Comparison of ENCODE assay signal across 24 cellular contexts in genomic region chrX:9668537-9668936, GRCh38.
DNase-seq lines count a peak whose midpoint lies in the region; ATAC-seq and TF ChIP-seq lines count a peak whose summit lies in the region.
"Had no signal": no experiment of that assay in that cellular context is flagged by ENCODE, and none has a peak within 500 bp of the region (broad histone marks: within the 10 kb centered on the region; RNA-seq: fewer than 3 reads in every experiment).

No MANE protein-coding gene starts in this region.

- DNase-seq in EL (peak; percentile 49), OCI-LY7 (ENCODE audit: low spot score) (no peak), choroid plexus epithelial cell (ENCODE audit: low read depth) (peak; percentile 83), osteocyte (ENCODE audit: extremely low spot score, unreplicated experiment) (no peak), foreskin melanocyte (no peak), GM10266 (ENCODE audit: extremely low spot score) (no peak)
- DNase-seq in activated naive CD4-positive, alpha-beta T cell (lab: John Stamatoyannopoulos, UW): no peak
- DNase-seq: activated CD4-positive, alpha-beta T cell treated with anti-CD3 and anti-CD28 coated beads for 36 hours; adrenal gland; central memory CD4-positive, alpha-beta T cell; gastrocnemius medialis; hypothalamus; islet precursor cell; mucosa of descending colon; NCI-H1694 treated with DMSO at 0.1 percent for 48 hours; NCI-H524 treated with DMSO at 0.1 percent for 48 hours; RPMI8226; stomach; T-helper 2 cell; tibial artery had no signal

- H3K4me2 ChIP-seq in OCI-LY7 (ENCODE audit: low read length): 0 out of 2 replicates have a peak overlapping the region, but pooled peaks have one; percentile 16
- H3K4me2 ChIP-seq: GM23338 had no signal

- H3K9me3 ChIP-seq in OCI-LY7 (ENCODE audit: low read length): no peaks in the 10 kb centered on the region
- H3K9me3 ChIP-seq: adrenal gland, gastrocnemius medialis, mucosa of descending colon, stomach, tibial artery had no signal

- CTCF ChIA-PET in OCI-LY7 (lab: Charles Lee; ENCODE audit: unreplicated experiment): no interaction called here

- no peak overlapping the region for H3K4me3 ChIP-seq in OCI-LY7 (ENCODE audit: low read depth, low read length, poor library complexity, severe bottlenecking)
- no peak overlapping the region for H3K4me3 ChIP-seq in choroid plexus epithelial cell (ENCODE audit: low read depth, low read length)
- H3K4me3 ChIP-seq: adrenal gland, gastrocnemius medialis, GM23338, mucosa of descending colon, stomach, tibial artery had no signal

- intact Hi-C loops in OCI-LY7 (cut with micrococcal nuclease; ENCODE audit: unreplicated experiment): no loop called here

- H3K36me3 ChIP-seq in OCI-LY7 (ENCODE audit: insufficient read depth, low read length): no peaks in the 10 kb centered on the region
- H3K36me3 ChIP-seq: adrenal gland, gastrocnemius medialis, stomach, tibial artery had no signal

- H3K4me3 Mint-ChIP-seq in osteocyte (ENCODE audit: unreplicated experiment): no peak overlapping the region
- H3K4me3 Mint-ChIP-seq: activated CD4-positive, alpha-beta T cell treated with anti-CD3 and anti-CD28 coated beads for 36 hours; GM23338 had no signal

- H3K27ac Mint-ChIP-seq in osteocyte (ENCODE audit: unreplicated experiment): peak overlapping the region; percentile 69
- H3K27ac Mint-ChIP-seq: activated CD4-positive, alpha-beta T cell treated with anti-CD3 and anti-CD28 coated beads for 36 hours; GM23338 had no signal

- H3K79me2 ChIP-seq in OCI-LY7 (ENCODE audit: insufficient read depth, low read depth, low read length): no peaks in the 10 kb centered on the region
- H3K79me2 ChIP-seq: parathyroid adenoma had no signal

- no peaks in the 10 kb centered on the region for H3K9me2 ChIP-seq in OCI-LY7 (ENCODE audit: insufficient read depth, low read length)

- POLR2A ChIA-PET in OCI-LY7 (lab: Charles Lee): interaction anchor here (1.1 kb wide), 1 partner anchor 9 kb away, joined by 3 read pairs; no protein-coding TSS in a partner anchor

- peaks cover 53% of the 10 kb centered on the region for H3K4me1 Mint-ChIP-seq in osteocyte (ENCODE audit: unreplicated experiment)
- H3K4me1 Mint-ChIP-seq: activated CD4-positive, alpha-beta T cell treated with anti-CD3 and anti-CD28 coated beads for 36 hours had no signal

- H3K36me3 Mint-ChIP-seq in osteocyte (ENCODE audit: unreplicated experiment): peaks cover 12% of the 10 kb centered on the region

- H3K27ac ChIP-seq in OCI-LY7 (ENCODE audit: low read depth, low read length, poor library complexity, severe bottlenecking): no peak overlapping the region
- H3K27ac ChIP-seq: adrenal gland, gastrocnemius medialis, parathyroid adenoma, stomach had no signal

- peaks cover 7% of the 10 kb centered on the region for H3K9me3 Mint-ChIP-seq in osteocyte (ENCODE audit: unreplicated experiment)

- H4K20me1 ChIP-seq in OCI-LY7 (ENCODE audit: insufficient read depth, low read length): no peaks in the 10 kb centered on the region

- no peak for TF ChIP-seq CTCF in OCI-LY7 (conservative IDR thresholded peaks at IDR 0.05; ENCODE audit: low read length)
- TF ChIP-seq CTCF in choroid plexus epithelial cell (conservative IDR thresholded peaks at IDR 0.05; ENCODE audit: low read depth, low read length): no peak
- no peak for TF ChIP-seq CTCF in osteocyte (IDR thresholded peaks at IDR 0.05)
- TF ChIP-seq CTCF in GM10266 (IDR thresholded peaks at IDR 0.05; ENCODE audit: control insufficient read depth, insufficient read depth, low read depth, missing control alignments): no peak

- no peaks in the 10 kb centered on the region for H3K27me3 Mint-ChIP-seq in osteocyte (ENCODE audit: unreplicated experiment)
- H3K27me3 Mint-ChIP-seq: activated CD4-positive, alpha-beta T cell treated with anti-CD3 and anti-CD28 coated beads for 36 hours had no signal

- H3K4me1 ChIP-seq in OCI-LY7 (ENCODE audit: insufficient read depth, low read length, poor library complexity, severe bottlenecking): peaks cover 8% of the 10 kb centered on the region
- H3K4me1 ChIP-seq: adrenal gland, gastrocnemius medialis, parathyroid adenoma had no signal

- no peak for ATAC-seq in GM19463 (IDR thresholded peaks at IDR 0.05; ENCODE audit: unreplicated experiment)
- ATAC-seq: activated CD4-positive, alpha-beta T cell treated with anti-CD3 and anti-CD28 coated beads for 36 hours; gastrocnemius medialis; GM23338; mucosa of descending colon; sciatic nerve had no signal

- BruUV-seq in OCI-LY7 (replicated peaks; lab: Mats Ljungman, UMichigan): no TSS peak

- H2AFZ ChIP-seq in OCI-LY7 (ENCODE audit: low read length): no peak overlapping the region
- H2AFZ ChIP-seq: GM23338, parathyroid adenoma had no signal

Comparison
In these comparisons a context has a peak if more than half of its experiments do, and no peak if none do; other contexts are left out.
1. DNase-seq: peak in EL (single experiment) and choroid plexus epithelial cell (single experiment); none in OCI-LY7 (single experiment), osteocyte (single experiment), activated naive CD4-positive, alpha-beta T cell (0 of 4), foreskin melanocyte (single experiment) and GM10266 (single experiment).